ENCODE assay signal across 19 cellular contexts in genomic region chr6:134647861-134648260, GRCh38.
DNase-seq lines count a peak whose midpoint lies in the region; ATAC-seq and TF ChIP-seq lines count a peak whose summit lies in the region.
"Had no signal": no experiment of that assay in that cellular context is flagged by ENCODE, and none has a peak within 500 bp of the region (broad histone marks: within the 10 kb centered on the region; RNA-seq: fewer than 3 reads in every experiment).

No MANE protein-coding gene starts in this region.

- H3K9ac ChIP-seq in adipocyte (ENCODE audit: low read length), result no peak overlapping the region
- H3K9ac ChIP-seq: BLaER1 treated with 17β-estradiol and CSF1 and Interleukin-3, amounts not matched to agents 10 nM and 100 nM; KMS-11 had no signal

- DNase-seq in GM03348 (ENCODE audit: low spot score) (peak; percentile 56), adipocyte (ENCODE audit: low read depth) (peak; percentile 10), fibroblast of villous mesenchyme (ENCODE audit: low read depth) (peak; percentile 74), hippocampal formation (lab: John Stamatoyannopoulos, UW) (no peak), anterior cingulate cortex (lab: John Stamatoyannopoulos, UW) (no peak), DMS153 (lab: John Stamatoyannopoulos, UW) (no peak)
- DNase-seq: COR-L47, DMS53, HFFc6, MG63, NCI-H1092 treated with DMSO at 0.1 percent for 48 hours, NCI-H187, NCI-H446 treated with DMSO at 0.1 percent for 48 hours, NCI-H748 treated with DMSO at 0.1 percent for 48 hours, PC-9 had no signal

- H3K36me3 ChIP-seq in adipocyte (ENCODE audit: control insufficient read depth, insufficient read depth, low read length, severe bottlenecking), result no peaks in the 10 kb centered on the region
- H3K36me3 ChIP-seq: BLaER1 treated with 17β-estradiol and CSF1 and Interleukin-3, amounts not matched to agents 10 nM and 100 nM; MG63 had no signal

- peaks cover 17% of the 10 kb centered on the region for H3K4me1 ChIP-seq in adipocyte (ENCODE audit: control insufficient read depth, insufficient read depth, low read length)
- H3K4me1 ChIP-seq: BLaER1 treated with 17β-estradiol and CSF1 and Interleukin-3, amounts not matched to agents 10 nM and 100 nM had no signal

- TF ChIP-seq CTCF in fibroblast of villous mesenchyme (IDR thresholded peaks at IDR 0.05; ENCODE audit: insufficient read depth, low read depth, low read length), result no peak

- ATAC-seq in GM18873 (IDR thresholded peaks at IDR 0.05; ENCODE audit: low FRiP score, unreplicated experiment), result no peak
- ATAC-seq: Right ventricle myocardium inferior had no signal

- H3K9me3 ChIP-seq in adipocyte (ENCODE audit: control insufficient read depth, low read length), result no peaks in the 10 kb centered on the region
- H3K9me3 ChIP-seq: BLaER1 treated with 17β-estradiol and CSF1 and Interleukin-3, amounts not matched to agents 10 nM and 100 nM; MG63 had no signal

- H3K4me3 ChIP-seq in adipocyte (ENCODE audit: low read length), result no peak overlapping the region
- H3K4me3 ChIP-seq in fibroblast of villous mesenchyme (ENCODE audit: low read depth, low read length), result no peak overlapping the region
- H3K4me3 ChIP-seq: BLaER1 treated with 17β-estradiol and CSF1 and Interleukin-3, amounts not matched to agents 10 nM and 100 nM; MG63; PC-9 had no signal

- no peaks in the 10 kb centered on the region for H3K27me3 ChIP-seq in adipocyte (replicated peaks; ENCODE audit: control insufficient read depth, insufficient read depth, low read length)
- H3K27me3 ChIP-seq: BLaER1 treated with 17β-estradiol and CSF1 and Interleukin-3, amounts not matched to agents 10 nM and 100 nM; MG63 had no signal

Comparison
In these comparisons a context has a peak if more than half of its experiments do, and no peak if none do; other contexts are left out.
1. DNase-seq: peak in GM03348 (single experiment), adipocyte (single experiment) and fibroblast of villous mesenchyme (single experiment); none in hippocampal formation (0 of 2), anterior cingulate cortex (0 of 58) and DMS153 (single experiment).